12 cellular contexts compared by ENCODE assay signal in the genomic region with DNA sequence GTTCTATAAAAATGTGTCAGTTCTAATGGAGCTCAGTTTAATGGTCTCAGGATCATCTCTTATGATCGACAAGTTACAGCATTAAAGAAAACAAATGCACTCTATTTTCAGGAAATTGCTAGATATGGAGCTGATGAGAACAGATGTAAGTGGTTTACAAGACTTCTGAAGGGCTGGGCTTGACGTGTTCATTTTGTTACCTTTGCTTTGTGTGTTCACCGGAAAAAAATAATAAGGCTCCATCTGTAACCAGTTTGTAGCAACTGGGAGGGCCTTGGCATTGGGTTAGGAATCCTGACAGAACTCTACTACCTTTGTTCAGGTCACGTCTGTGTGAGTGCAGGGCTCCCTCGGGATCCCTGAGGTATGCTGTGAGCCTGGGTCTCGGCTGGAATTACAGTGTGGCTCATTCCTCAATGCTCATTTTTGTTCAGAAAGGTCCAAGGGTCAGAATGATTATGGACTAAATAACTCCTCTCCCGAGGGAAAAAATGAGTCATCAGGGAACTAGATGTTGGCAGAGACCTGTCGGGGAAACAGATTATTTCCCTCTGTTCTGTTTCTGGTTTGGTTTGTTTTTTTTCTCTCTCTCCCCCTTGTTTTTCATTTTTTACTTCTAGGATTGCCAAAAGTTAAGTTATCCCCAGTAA.
A peak's percentile ranks its signal among the peaks of the same experiment; 100 is the strongest.
DNase-seq lines count a peak whose midpoint lies in the region; ATAC-seq and TF ChIP-seq lines count a peak whose summit lies in the region.
"Had no signal": no experiment of that assay in that cellular context is flagged by ENCODE, and none has a peak within 500 bp of the region (broad histone marks: within the 10 kb centered on the region; RNA-seq: fewer than 3 reads in every experiment).

No MANE protein-coding gene starts in this region.

- H3K27ac ChIP-seq in SK-N-SH (ENCODE audit: low read depth in 2 of 2, low read length in 1 of 2) = peak overlapping the region; percentile 73 to 91; a peak in 3 of 4 replicates
- no peak overlapping the region for H3K27ac ChIP-seq in psoas muscle
- H3K27ac ChIP-seq: epithelial cell of prostate, tibial artery had no signal

- no peaks in the 10 kb centered on the region for H3K9me3 Mint-ChIP-seq in type B pancreatic cell

- peak overlapping the region; percentile 57; the same call in 1 of the 2 replicates for H3K9ac ChIP-seq in SK-N-SH

- H3K27me3 Mint-ChIP-seq in type B pancreatic cell = no peaks in the 10 kb centered on the region

- peak; percentile 55 to 76; a peak in 3 of 4 replicates for TF ChIP-seq EP300 in SK-N-SH (IDR thresholded peaks at IDR 0.05; ENCODE audit: borderline replicate concordance in 1 of 2, low read depth in 1 of 2, low read length in 1 of 2)

- H3K4me2 ChIP-seq in SK-N-SH = peak overlapping the region; percentile 63

- CTCF ChIA-PET in SK-N-SH (lab: Yijun Ruan, JAX) = no interaction called here

- H3K79me2 ChIP-seq in SK-N-SH (ENCODE audit: insufficient read depth) = no peaks in the 10 kb centered on the region

- WGBS in SK-N-SH (ENCODE audit: low lambda C conversion rate) = 5% methylated on average over 8 of the region's 8 CpGs
- 18 to 33% (median 27%) methylated on average over 8 of the region's 8 CpGs for WGBS in psoas muscle, 3 donors

- intact Hi-C loops in psoas muscle (cut with DNase I) = no loop called here

- peaks cover 18% of the 10 kb centered on the region for H3K4me1 Mint-ChIP-seq in type B pancreatic cell (ENCODE audit: unreplicated experiment)

- peaks cover 4% of the 10 kb centered on the region; the same call in 1 of the 2 replicates for H3K9me3 ChIP-seq in SK-N-SH
- H3K9me3 ChIP-seq in psoas muscle = no peaks in the 10 kb centered on the region
- H3K9me3 ChIP-seq: prostate gland, tibial artery had no signal

- H2AFZ ChIP-seq in SK-N-SH (ENCODE audit: low read depth) = peak overlapping the region; percentile 57; the same call in 1 of the 2 replicates

- H3K9me2 ChIP-seq in SK-N-SH = 0 out of 2 replicates have a peak, but pooled peaks cover 3% of the 10 kb centered on the region

- no peak for TF ChIP-seq CTCF in SK-N-SH (IDR thresholded peaks at IDR 0.05)
- TF ChIP-seq CTCF in type B pancreatic cell (conservative IDR thresholded peaks at IDR 0.05) = no peak
- no peak for TF ChIP-seq CTCF in psoas muscle (IDR thresholded peaks at IDR 0.05)

- POLR2A ChIA-PET in SK-N-SH (lab: Yijun Ruan, JAX) = no interaction called here

- H3K27ac Mint-ChIP-seq in type B pancreatic cell = peak overlapping the region; percentile 54

- peak; percentile 38 for DNase-seq in NCI-H1436 (lab: John Stamatoyannopoulos, UW)
- no peak for DNase-seq in NCI-H1436 treated with DMSO at 0.1 percent for 48 hours (lab: John Stamatoyannopoulos, UW)
- peak; percentile 5 for DNase-seq in SK-N-SH
- peak; percentile 71 for DNase-seq in glomerular visceral epithelial cell (ENCODE audit: extremely low spot score)
- DNase-seq in type B pancreatic cell (ENCODE audit: extremely low spot score, unreplicated experiment) = no peak
- no peak for DNase-seq in SIG-M5 treated with dmso at 0.1 percent for 504 hours (lab: John Stamatoyannopoulos, UW; ENCODE audit: unreplicated experiment)
- no peak for DNase-seq in Kasumi-1 (lab: John Stamatoyannopoulos, UW)
- no peak for DNase-seq in psoas muscle
- DNase-seq: NK-92 treated with Interleukin-12 subunit alpha and Interleukin-12 subunit beta, amount 100 ng/mL, for 24 hours; tibial artery had no signal

- H3F3A ChIP-seq in SK-N-SH (replicated peaks; ENCODE audit: insufficient read depth) = peaks cover 18% of the 10 kb centered on the region

- no peak for TF ChIP-seq RAD21 in SK-N-SH (IDR thresholded peaks at IDR 0.05; ENCODE audit: low read length)

- H3K36me3 Mint-ChIP-seq in type B pancreatic cell = no peaks in the 10 kb centered on the region

- H3K4me3 ChIP-seq in SK-N-SH (ENCODE audit: low read depth in 2 of 2, low read length in 1 of 2) (peak overlapping the region in 1 of 2 experiments; percentile 6; a peak in 1 of 4 replicates), psoas muscle (no peak overlapping the region)
- H3K4me3 ChIP-seq: prostate gland, tibial artery had no signal

- H3K4me1 ChIP-seq in SK-N-SH (ENCODE audit: control insufficient read depth in 1 of 2, insufficient read depth in 2 of 2, low read depth in 1 of 2, low read length in 1 of 2) (peaks cover 0 to 7% of the 10 kb centered on the region in 2 experiments; a peak in 3 of 4 replicates), psoas muscle (no peaks in the 10 kb centered on the region)
- H3K4me1 ChIP-seq: prostate gland had no signal

- H3K36me3 ChIP-seq in SK-N-SH (replicated peaks in 1 of 2; ENCODE audit: control insufficient read depth in 1 of 2, insufficient read depth in 2 of 2, low read length in 1 of 2) (peaks cover 2 to 10% of the 10 kb centered on the region in 2 experiments), psoas muscle (ENCODE audit: insufficient read depth in 1 of 2, low read depth in 1 of 2) (no peaks in the 10 kb centered on the region)
- H3K36me3 ChIP-seq: prostate gland, tibial artery had no signal

- ATAC-seq in psoas muscle = no peak

- H3K27me3 ChIP-seq in SK-N-SH (ENCODE audit: insufficient read depth) = no peaks in the 10 kb centered on the region
- H3K27me3 ChIP-seq in psoas muscle (ENCODE audit: insufficient read depth in 3 of 3, low read length in 2 of 3) = no peaks in the 10 kb centered on the region
- H3K27me3 ChIP-seq: tibial artery had no signal

- H3K4me3 Mint-ChIP-seq in type B pancreatic cell = peak overlapping the region; percentile 1

- no peaks in the 10 kb centered on the region for H4K20me1 ChIP-seq in SK-N-SH (ENCODE audit: insufficient read depth)

TF ChIP-seq in SK-N-SH, 30 proteins besides CTCF, POLR2A, EP300 and RAD21 (continues in another document):
- peak; percentile 40; the same call in 1 of the 2 replicates for TF ChIP-seq POLR2AphosphoS5 (IDR thresholded peaks at IDR 0.05; ENCODE audit: low read depth, low read length)
- TF ChIP-seq NFIC (IDR thresholded peaks at IDR 0.05; ENCODE audit: borderline replicate concordance) = peak; percentile 84
- TF ChIP-seq, protein P1, sequence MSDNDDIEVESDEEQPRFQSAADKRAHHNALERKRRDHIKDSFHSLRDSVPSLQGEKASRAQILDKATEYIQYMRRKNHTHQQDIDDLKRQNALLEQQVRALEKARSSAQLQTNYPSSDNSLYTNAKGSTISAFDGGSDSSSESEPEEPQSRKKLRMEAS (IDR thresholded peaks at IDR 0.05; ENCODE audit: low read depth) = 0 out of 2 replicates have a peak, but pooled peaks have one; percentile 10
- peak; percentile 82; the same call in 1 of the 2 replicates for TF ChIP-seq TEAD4 (IDR thresholded peaks at IDR 0.05; ENCODE audit: borderline replicate concordance, insufficient read depth)
- TF ChIP-seq, protein P2, sequence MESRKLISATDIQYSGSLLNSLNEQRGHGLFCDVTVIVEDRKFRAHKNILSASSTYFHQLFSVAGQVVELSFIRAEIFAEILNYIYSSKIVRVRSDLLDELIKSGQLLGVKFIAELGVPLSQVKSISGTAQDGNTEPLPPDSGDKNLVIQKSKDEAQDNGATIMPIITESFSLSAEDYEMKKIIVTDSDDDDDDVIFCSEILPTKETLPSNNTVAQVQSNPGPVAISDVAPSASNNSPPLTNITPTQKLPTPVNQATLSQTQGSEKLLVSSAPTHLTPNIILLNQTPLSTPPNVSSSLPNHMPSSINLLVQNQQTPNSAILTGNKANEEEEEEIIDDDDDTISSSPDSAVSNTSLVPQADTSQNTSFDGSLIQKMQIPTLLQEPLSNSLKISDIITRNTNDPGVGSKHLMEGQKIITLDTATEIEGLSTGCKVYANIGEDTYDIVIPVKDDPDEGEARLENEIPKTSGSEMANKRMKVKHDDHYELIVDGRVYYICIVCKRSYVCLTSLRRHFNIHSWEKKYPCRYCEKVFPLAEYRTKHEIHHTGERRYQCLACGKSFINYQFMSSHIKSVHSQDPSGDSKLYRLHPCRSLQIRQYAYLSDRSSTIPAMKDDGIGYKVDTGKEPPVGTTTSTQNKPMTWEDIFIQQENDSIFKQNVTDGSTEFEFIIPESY (IDR thresholded peaks at IDR 0.05; ENCODE audit: borderline replicate concordance, low read depth) = peak; percentile 37; the same call in 1 of the 2 replicates
- TF ChIP-seq ELF1 (IDR thresholded peaks at IDR 0.05) = peak; percentile 42; the same call in 1 of the 2 replicates
- TF ChIP-seq TCF12 (IDR thresholded peaks at IDR 0.05) = peak; percentile 90
- peak; percentile 92 for TF ChIP-seq JUND (IDR thresholded peaks at IDR 0.05)
- TF ChIP-seq MEF2A (IDR thresholded peaks at IDR 0.05; ENCODE audit: borderline replicate concordance, low read depth) = peak; percentile 41; the same call in 1 of the 2 replicates
- TF ChIP-seq, protein P3, sequence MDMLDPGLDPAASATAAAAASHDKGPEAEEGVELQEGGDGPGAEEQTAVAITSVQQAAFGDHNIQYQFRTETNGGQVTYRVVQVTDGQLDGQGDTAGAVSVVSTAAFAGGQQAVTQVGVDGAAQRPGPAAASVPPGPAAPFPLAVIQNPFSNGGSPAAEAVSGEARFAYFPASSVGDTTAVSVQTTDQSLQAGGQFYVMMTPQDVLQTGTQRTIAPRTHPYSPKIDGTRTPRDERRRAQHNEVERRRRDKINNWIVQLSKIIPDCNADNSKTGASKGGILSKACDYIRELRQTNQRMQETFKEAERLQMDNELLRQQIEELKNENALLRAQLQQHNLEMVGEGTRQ (IDR thresholded peaks at IDR 0.05; ENCODE audit: borderline replicate concordance, low read depth, low read length) = no peak
- no peak for TF ChIP-seq EZH2phosphoT487 (IDR thresholded peaks at IDR 0.05; ENCODE audit: borderline replicate concordance, low read depth)
- no peak for TF ChIP-seq RCOR1 (IDR thresholded peaks at IDR 0.05; ENCODE audit: low read length)
- no peak for TF ChIP-seq CHD2 (IDR thresholded peaks at IDR 0.05; ENCODE audit: low read length, partially characterized antibody)
- TF ChIP-seq FOXJ3 (CRISPR knock-in tag; IDR thresholded peaks at IDR 0.05) = no peak
- no peak for TF ChIP-seq USF1 (IDR thresholded peaks at IDR 0.05; ENCODE audit: borderline replicate concordance, low read depth)

Comparison
In these comparisons a context has a peak if more than half of its experiments do, and no peak if none do; other contexts are left out.
1. DNase-seq: peak in NCI-H1436 (single experiment), SK-N-SH (single experiment) and glomerular visceral epithelial cell (single experiment); none in NCI-H1436 treated with DMSO at 0.1 percent for 48 hours (single experiment), type B pancreatic cell (single experiment), SIG-M5 treated with dmso at 0.1 percent for 504 hours (single experiment), Kasumi-1 (0 of 2) and psoas muscle (0 of 2).